In the genomic region with DNA sequence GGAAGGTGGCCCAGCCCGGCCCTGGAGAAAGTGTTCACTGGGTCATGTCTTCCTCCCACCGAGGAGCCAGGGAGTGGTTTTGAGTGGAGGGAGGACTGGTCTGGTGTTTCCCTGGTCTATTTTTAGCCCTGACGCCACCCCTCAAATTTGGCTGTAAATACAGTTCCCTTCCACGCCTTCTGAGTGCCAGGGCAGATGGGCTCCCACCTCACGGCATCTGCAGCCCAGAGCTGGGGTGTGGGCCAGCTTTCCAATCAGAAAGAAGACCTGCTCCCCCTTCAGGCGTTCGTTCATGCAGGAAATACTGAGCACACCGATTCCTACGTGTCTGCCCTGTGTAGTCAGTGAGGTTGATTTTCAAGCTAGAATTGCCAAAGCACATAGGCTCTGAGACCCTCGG, we compare ENCODE assay signal across 9 cellular contexts. TPM values are rescaled to one million over a fixed set of nuclear protein-coding genes. Genes with fewer than 3 reads are reported as not detected.
DNase-seq lines count a peak whose midpoint lies in the region; TF ChIP-seq lines count a peak whose summit lies in the region.
"Had no signal": no experiment of that assay in that cellular context is flagged by ENCODE, and none has a peak within 500 bp of the region (broad histone marks: within the 10 kb centered on the region; RNA-seq: fewer than 3 reads in every experiment).

No MANE protein-coding gene starts in this region.

- TF ChIP-seq CTCF in BJ (IDR thresholded peaks at IDR 0.05; ENCODE audit: insufficient read depth, low read depth, low read length): peak; percentile 54
- peak; percentile 61 for TF ChIP-seq CTCF in left ventricle myocardium inferior (IDR thresholded peaks at IDR 0.05; ENCODE audit: borderline replicate concordance)
- TF ChIP-seq CTCF in spleen (IDR thresholded peaks at IDR 0.05 in 8 of 11, conservative IDR thresholded peaks at IDR 0.05 in 3 of 11): peak in 5 of 11 experiments; percentile 22 to 40 (median 30)

- H3K27ac Mint-ChIP-seq in activated T-cell treated with anti-CD3 and anti-CD28 coated beads, Interleukin-2, amount 50 U/mL, for 24 hours: peak overlapping the region; percentile 84

- intact Hi-C loops in left ventricle myocardium inferior (cut with micrococcal nuclease): no loop called here
- intact Hi-C loops in spleen (cut with DNase I; ENCODE audit: low total_unique reads): no loop called here

- H3K36me3 ChIP-seq in BJ (ENCODE audit: control insufficient read depth, insufficient read depth, low read length) (no peaks in the 10 kb centered on the region), left ventricle myocardium inferior (no peaks in the 10 kb centered on the region), spleen (no peaks in the 10 kb centered on the region)
- H3K36me3 ChIP-seq: adrenal gland had no signal

- H3K4me3 ChIP-seq in BJ (ENCODE audit: low read depth, low read length) (no peak overlapping the region), left ventricle myocardium inferior (no peak overlapping the region), spleen (peak overlapping the region in 1 of 8 donors; percentile 20)
- H3K4me3 ChIP-seq: adrenal gland had no signal

- 2 to 17% (median 9%) methylated on average over 7 to 10 of the region's 10 CpGs for WGBS in spleen, 5 donors

- peaks cover 40% of the 10 kb centered on the region for H3K4me1 Mint-ChIP-seq in activated T-cell treated with anti-CD3 and anti-CD28 coated beads, Interleukin-2, amount 50 U/mL, for 24 hours (ENCODE audit: low read depth)

- no peaks in the 10 kb centered on the region for H3K9me3 Mint-ChIP-seq in activated T-cell treated with anti-CD3 and anti-CD28 coated beads, Interleukin-2, amount 50 U/mL, for 24 hours

- POLR2A ChIA-PET in BJ (lab: Charles Lee): no interaction called here

- H3K4me1 ChIP-seq in left ventricle myocardium inferior (peaks cover 11% of the 10 kb centered on the region), spleen (peaks cover 8 to 24% (median 13%) of the 10 kb centered on the region in 6 donors)
- H3K4me1 ChIP-seq: adrenal gland had no signal

- no peaks in the 10 kb centered on the region for H3K27me3 ChIP-seq in BJ (ENCODE audit: control insufficient read depth, insufficient read depth, low read length)
- H3K27me3 ChIP-seq in left ventricle myocardium inferior (ENCODE audit: low read depth): peaks cover 5% of the 10 kb centered on the region
- no peaks in the 10 kb centered on the region for H3K27me3 ChIP-seq in spleen (replicated peaks in 1 of 7)
- H3K27me3 ChIP-seq: adrenal gland had no signal

- no peaks in the 10 kb centered on the region for H3K36me3 Mint-ChIP-seq in activated T-cell treated with anti-CD3 and anti-CD28 coated beads, Interleukin-2, amount 50 U/mL, for 24 hours (ENCODE audit: low read depth)

- H3K4me3 Mint-ChIP-seq in activated T-cell treated with anti-CD3 and anti-CD28 coated beads, Interleukin-2, amount 50 U/mL, for 24 hours: no peak overlapping the region

- TF ChIP-seq POLR2A in spleen (IDR thresholded peaks at IDR 0.05): no peak

- H3K27me3 Mint-ChIP-seq in activated T-cell treated with anti-CD3 and anti-CD28 coated beads, Interleukin-2, amount 50 U/mL, for 24 hours: no peaks in the 10 kb centered on the region

- DNase-seq in BJ (ENCODE audit: low read depth): no peak
- DNase-seq in Kasumi-1 (lab: John Stamatoyannopoulos, UW): peak; percentile 36 to 44
- DNase-seq in activated T-cell treated with anti-CD3 and anti-CD28 coated beads, Interleukin-2, amount 50 U/mL, for 24 hours: peak; percentile 56
- peak; percentile 50 for DNase-seq in left ventricle myocardium inferior
- DNase-seq in stimulated activated CD4-positive, alpha-beta T cell treated with anti-CD3 and anti-CD28 coated beads, Interleukin-4, amount 100 ng/mL, for 1 hour: peak; percentile 46
- DNase-seq in spleen: no peak
- DNase-seq in NCI-H1417 treated with DMSO at 0.1 percent for 48 hours (lab: John Stamatoyannopoulos, UW): no peak
- DNase-seq in D341Med (ENCODE audit: low spot score): no peak

- CTCF ChIA-PET in BJ (lab: Yijun Ruan, JAX): interaction anchor here (0.7 to 1.7 kb wide), 11 partner anchors 8 to 258 kb away, joined by 3 to 7 read pairs (median 4); no protein-coding TSS in a partner anchor

- H3K27ac ChIP-seq in left ventricle myocardium inferior (replicated peaks) (no peak overlapping the region), spleen (no peak overlapping the region)
- H3K27ac ChIP-seq: adrenal gland had no signal

- H3K9me3 ChIP-seq in left ventricle myocardium inferior (replicated peaks) (no peaks in the 10 kb centered on the region), spleen (no peaks in the 10 kb centered on the region)
- H3K9me3 ChIP-seq: adrenal gland had no signal

RNA-seq across cellular contexts. Expression of a gene that starts 53.7 kb away (rescaled TPM):
- not detected in 2 replicates for polyA plus RNA-seq in BJ (2011; rRNA removed)
- not detected in 2 replicates for polyA minus RNA-seq in BJ (2011; rRNA and poly(A)+ RNA removed)
- total RNA-seq in left ventricle myocardium inferior: 0.69 TPM
- 10 to 100 TPM; 27.2 to 50.5 (median 34.7) TPM for total RNA-seq in spleen
- polyA plus RNA-seq in spleen: 10 to 100 TPM; 17.6 to 24.6 (median 23.7) TPM

Comparison
In these comparisons a context has a peak if more than half of its experiments do, and no peak if none do; other contexts are left out.
1. DNase-seq: peak in Kasumi-1 (2 of 2), activated T-cell treated with anti-CD3 and anti-CD28 coated beads, Interleukin-2, amount 50 U/mL, for 24 hours (single experiment), left ventricle myocardium inferior (single experiment) and stimulated activated CD4-positive, alpha-beta T cell treated with anti-CD3 and anti-CD28 coated beads, Interleukin-4, amount 100 ng/mL, for 1 hour (single experiment); none in BJ (single experiment), spleen (single experiment), NCI-H1417 treated with DMSO at 0.1 percent for 48 hours (single experiment) and D341Med (single experiment).
2. RNA of a gene that starts 53.7 kb away (total RNA-seq): 27.2 to 50.5 TPM in spleen; 0.69 TPM in left ventricle myocardium inferior (single experiment); every median in the first group is over 10 times any median in the second.